Comparison of ENCODE assay signal across 3 cellular contexts in genomic region chr1:148703973-148704591, GRCh38. TPM values are rescaled to one million over a fixed set of nuclear protein-coding genes. Genes with fewer than 3 reads are reported as not detected.
"Had no signal": no experiment of that assay in that cellular context is flagged by ENCODE, and none has a peak within 500 bp of the region (broad histone marks: within the 10 kb centered on the region; RNA-seq: fewer than 3 reads in every experiment).

No MANE protein-coding gene starts in this region.

RNA-seq across cellular contexts. Expression of gene NUDT4B, which starts 44.5 kb away (rescaled TPM):
- total RNA-seq: chondrocyte, esophagus mucosa, left ventricle myocardium inferior had no signal
